Comparison of ENCODE assay signal across 10 cellular contexts in genomic region chr4:183130328-183131155, GRCh38. TPM values are rescaled to one million over a fixed set of nuclear protein-coding genes. Genes with fewer than 3 reads are reported as not detected.
A peak's percentile ranks its signal among the peaks of the same experiment; 100 is the strongest.
DNase-seq lines count a peak whose midpoint lies in the region; ATAC-seq and TF ChIP-seq lines count a peak whose summit lies in the region.
"Had no signal": no experiment of that assay in that cellular context is flagged by ENCODE, and none has a peak within 500 bp of the region (broad histone marks: within the 10 kb centered on the region; RNA-seq: fewer than 3 reads in every experiment).

No MANE protein-coding gene starts in this region.

- H3K4me1 Mint-ChIP-seq in WTC11 (peaks cover 42% of the 10 kb centered on the region), H9 (peaks cover 35 to 36% of the 10 kb centered on the region in 2 experiments)
- H3K4me1 Mint-ChIP-seq: activated CD4-positive, alpha-beta T cell treated with anti-CD3 and anti-CD28 coated beads for 36 hours had no signal

- intact Hi-C loops in left ventricle myocardium superior (cut with micrococcal nuclease): loop anchor here (2.0 kb wide), 1 partner anchor 30 kb away; no protein-coding TSS in a partner anchor
- intact Hi-C loops in mucosa of descending colon (cut with DNase I, micrococcal nuclease): no loop called here

- H3T11ph ChIP-seq in H9 (ENCODE audit: low read length): no peak overlapping the region

- in situ Hi-C loops in ACHN (cut with HindIII; ENCODE audit: low pct_ligation_motif_present, low pct_unique_long_range_greater_than_20kb, low sequenced_read_pairs): no loop called here

- H3K36me3 ChIP-seq in mucosa of descending colon (ENCODE audit: low read depth): no peaks in the 10 kb centered on the region

- H4K20me1 ChIP-seq in H9 (ENCODE audit: control insufficient read depth, insufficient read depth, insufficient read length): no peaks in the 10 kb centered on the region

- no peak overlapping the region for H3K4me3 ChIP-seq in mucosa of descending colon

- no peak overlapping the region for H2AK5ac ChIP-seq in H9 (ENCODE audit: insufficient read length, low read length)

- no peak overlapping the region for H2BK15ac ChIP-seq in H9 (ENCODE audit: low read depth, low read length)

- H2AFZ ChIP-seq in H9 (ENCODE audit: low read length): no peak overlapping the region

- no peak overlapping the region for H4K8ac ChIP-seq in H9 (replicated peaks; ENCODE audit: insufficient read length, low read depth, low read length)

- H3K9me3 ChIP-seq in mucosa of descending colon (no peaks in the 10 kb centered on the region), H9 (ENCODE audit: control insufficient read depth, low read depth, low read length) (no peaks in the 10 kb centered on the region)

- no peak overlapping the region for H2BK5ac ChIP-seq in H9 (ENCODE audit: insufficient read length, low read length)

- no peaks in the 10 kb centered on the region for H3K27me3 ChIP-seq in H9 (ENCODE audit: insufficient read depth, low read length)

- H4K91ac ChIP-seq in H9 (ENCODE audit: insufficient read length, low read depth, low read length): no peak overlapping the region

- no CpG with 5 or more reads among the region's 7 CpGs for WGBS in H9 (ENCODE audit: extremely low coverage, insufficient read length, low lambda C conversion rate)

- no peak for TF ChIP-seq CTCF in WTC11 (IDR thresholded peaks at IDR 0.05)
- TF ChIP-seq CTCF in mucosa of descending colon (IDR thresholded peaks at IDR 0.05): no peak
- TF ChIP-seq CTCF in H9 (conservative IDR thresholded peaks at IDR 0.05): no peak

- no peak overlapping the region for H3K27ac ChIP-seq in H9 (ENCODE audit: insufficient read length, low read depth, low read length)

- no peak overlapping the region for H3K9ac ChIP-seq in H9 (ENCODE audit: extremely low read depth, insufficient read length, low read length)

- H3K56ac ChIP-seq in H9 (ENCODE audit: insufficient read length, low read depth, low read length): no peak overlapping the region

- H3K9me3 Mint-ChIP-seq in WTC11: no peaks in the 10 kb centered on the region
- peaks cover 0 to 3% of the 10 kb centered on the region in 2 experiments; a peak in 1 of 5 replicates for H3K9me3 Mint-ChIP-seq in H9
- H3K9me3 Mint-ChIP-seq: natural killer cell treated with Interleukin-12 subunit alpha and Interleukin-12 subunit beta and Interleukin-15 and Interleukin-18, amount 100 ng/mL, for 72 hours had no signal

- ATAC-seq in WTC11: no peak; the same call in 1 of the 2 replicates
- peak; percentile 83 for ATAC-seq in left ventricle myocardium superior
- ATAC-seq in mucosa of descending colon: no peak
- ATAC-seq in GM18868 (IDR thresholded peaks at IDR 0.05; ENCODE audit: unreplicated experiment): no peak
- ATAC-seq: activated CD4-positive, alpha-beta T cell treated with anti-CD3 and anti-CD28 coated beads for 36 hours; natural killer cell treated with Interleukin-12 subunit alpha and Interleukin-12 subunit beta and Interleukin-15 and Interleukin-18, amount 100 ng/mL, for 72 hours had no signal

- H3K27me3 Mint-ChIP-seq in WTC11 (ENCODE audit: low read depth) (no peaks in the 10 kb centered on the region), H9 (ENCODE audit: low read depth) (no peaks in the 10 kb centered on the region)

- no peak overlapping the region for H3K4ac ChIP-seq in H9 (ENCODE audit: low read depth, low read length)

- H3K23ac ChIP-seq in H9 (ENCODE audit: insufficient read length, low read depth, low read length): no peak overlapping the region

- peaks cover 2% of the 10 kb centered on the region for H3K79me1 ChIP-seq in H9 (ENCODE audit: insufficient read depth, low read depth, low read length, poor library complexity, severe bottlenecking)

- H3K23me2 ChIP-seq in H9 (ENCODE audit: insufficient read length, low read depth, low read length, poor library complexity, severe bottlenecking): no peaks in the 10 kb centered on the region

- no peak overlapping the region for H4K5ac ChIP-seq in H9 (ENCODE audit: insufficient read length, low read depth, low read length)

- peak; percentile 36 for DNase-seq in ACHN
- peak; percentile 97 for DNase-seq in NCI-H1092 treated with DMSO at 0.1 percent for 48 hours (lab: John Stamatoyannopoulos, UW)
- no peak for DNase-seq in WTC11 (ENCODE audit: low spot score)
- peak; percentile 76 for DNase-seq in left ventricle myocardium superior
- no peak for DNase-seq in NCI-H524 (lab: John Stamatoyannopoulos, UW)
- no peak for DNase-seq in mucosa of descending colon
- DNase-seq in H9: no peak
- DNase-seq: activated CD4-positive, alpha-beta T cell treated with anti-CD3 and anti-CD28 coated beads for 36 hours had no signal

- no peaks in the 10 kb centered on the region for H3K36me3 Mint-ChIP-seq in WTC11
- H3K36me3 Mint-ChIP-seq in H9 (ENCODE audit: insufficient read depth in 1 of 3, low read depth in 3 of 3): peaks cover 0 to 4% (median 0%) of the 10 kb centered on the region in 3 experiments; a peak in 1 of 7 replicates
- H3K36me3 Mint-ChIP-seq: natural killer cell treated with Interleukin-12 subunit alpha and Interleukin-12 subunit beta and Interleukin-15 and Interleukin-18, amount 100 ng/mL, for 72 hours had no signal

- no peaks in the 10 kb centered on the region for H3K4me1 ChIP-seq in mucosa of descending colon (ENCODE audit: low read depth)
- peaks cover 9% of the 10 kb centered on the region for H3K4me1 ChIP-seq in H9 (ENCODE audit: insufficient read depth, low read length)

- no peak overlapping the region for H2BK20ac ChIP-seq in H9 (ENCODE audit: low read depth, low read length, poor library complexity, severe bottlenecking)

- H3K79me2 ChIP-seq in H9 (ENCODE audit: insufficient read depth, low read length): peaks cover 40% of the 10 kb centered on the region

- H2BK120ac ChIP-seq in H9 (ENCODE audit: low read depth, low read length, poor library complexity, severe bottlenecking): no peak overlapping the region

- CTCF ChIA-PET in WTC11 (lab: Charles Lee): no interaction called here

- no peak overlapping the region for H3K4me2 ChIP-seq in H9 (ENCODE audit: insufficient read depth, insufficient read length, low read length)

- POLR2A ChIA-PET in WTC11 (lab: Charles Lee): no interaction called here

- H3K18ac ChIP-seq in H9 (ENCODE audit: insufficient read length, low read depth, low read length): no peak overlapping the region

- H3K4me3 Mint-ChIP-seq in WTC11 (no peak overlapping the region), H9 (no peak overlapping the region)
- H3K4me3 Mint-ChIP-seq: activated CD4-positive, alpha-beta T cell treated with anti-CD3 and anti-CD28 coated beads for 36 hours; natural killer cell treated with Interleukin-12 subunit alpha and Interleukin-12 subunit beta and Interleukin-15 and Interleukin-18, amount 100 ng/mL, for 72 hours had no signal

- no peak overlapping the region for H3K14ac ChIP-seq in H9 (ENCODE audit: insufficient read depth, low read length)

- H2BK12ac ChIP-seq in H9 (ENCODE audit: insufficient read length, low read depth, low read length): no peak overlapping the region

- peak overlapping the region; percentile 58 for H3K27ac Mint-ChIP-seq in WTC11
- peak overlapping the region in 1 of 3 experiments; percentile 30; a peak in 4 of 7 replicates for H3K27ac Mint-ChIP-seq in H9
- H3K27ac Mint-ChIP-seq: activated CD4-positive, alpha-beta T cell treated with anti-CD3 and anti-CD28 coated beads for 36 hours; natural killer cell treated with Interleukin-12 subunit alpha and Interleukin-12 subunit beta and Interleukin-15 and Interleukin-18, amount 100 ng/mL, for 72 hours had no signal

TF ChIP-seq in WTC11, 78 proteins besides CTCF, POLR2A, EP300 and RAD21 (continues in another document):
- TF ChIP-seq ZNF423 (CRISPR knock-in tag; IDR thresholded peaks at IDR 0.05): no peak
- no peak for TF ChIP-seq KAT7 (CRISPR knock-in tag; IDR thresholded peaks at IDR 0.05; ENCODE audit: borderline replicate concordance)
- no peak for TF ChIP-seq ZNF512 (CRISPR knock-in tag; IDR thresholded peaks at IDR 0.05; ENCODE audit: borderline replicate concordance)
- no peak for TF ChIP-seq CREB1 (CRISPR knock-in tag; IDR thresholded peaks at IDR 0.05)
- no peak for TF ChIP-seq STAT6 (CRISPR knock-in tag; conservative IDR thresholded peaks at IDR 0.05; ENCODE audit: low read depth)
- TF ChIP-seq JUN (CRISPR knock-in tag; IDR thresholded peaks at IDR 0.05): no peak
- TF ChIP-seq HMGA2 (CRISPR knock-in tag; IDR thresholded peaks at IDR 0.05): no peak

RNA-seq across cellular contexts. Expression of gene WWC2, which starts 31.5 kb away (rescaled TPM):
- total RNA-seq in WTC11 (2021) (126 to 133 TPM (median 133 TPM) in 3 replicates), left ventricle myocardium superior (38.0 TPM), mucosa of descending colon (10 to 100 TPM in 1 of 3 donors, 1 to 10 TPM in 2; 6.4 to 31.2 (median 7.7) TPM), H9 (2021) (99.3 and 106 TPM in 2 replicates)

Comparison
In these comparisons a context has a peak if more than half of its experiments do, and no peak if none do; other contexts are left out.
1. DNase-seq: peak in ACHN (single experiment), NCI-H1092 treated with DMSO at 0.1 percent for 48 hours (single experiment) and left ventricle myocardium superior (single experiment); none in WTC11 (single experiment), NCI-H524 (0 of 2), mucosa of descending colon (0 of 3) and H9 (single experiment).